2 cellular contexts compared by ENCODE assay signal in the genomic region with DNA sequence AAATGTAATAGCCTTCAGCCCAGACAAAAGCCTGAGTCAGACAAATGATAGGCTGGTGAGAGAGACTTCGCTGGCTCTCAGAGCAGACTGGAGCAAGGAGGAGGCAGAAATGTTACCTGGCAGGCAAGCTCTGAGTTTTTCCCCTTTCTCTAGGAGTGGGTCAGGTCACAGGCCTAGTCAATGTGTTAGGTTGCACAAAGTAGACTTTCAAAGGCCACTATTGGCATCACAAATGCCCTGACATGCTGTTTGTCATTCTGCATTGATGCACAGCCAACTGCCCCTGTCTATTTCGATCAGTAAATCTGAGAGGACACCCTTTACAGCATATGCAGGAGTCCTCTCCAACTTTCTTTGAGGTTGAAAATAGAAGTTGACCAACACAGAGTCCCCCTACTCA.
TF ChIP-seq lines count a peak whose summit lies in the region.

No MANE protein-coding gene starts in this region.

TF ChIP-seq in liver, 16 proteins besides CTCF, POLR2A, EP300 and RAD21:
- TF ChIP-seq EGR1 (IDR thresholded peaks at IDR 0.05; ENCODE audit: low read depth in 2 of 2) (no peak), NR2F2 (IDR thresholded peaks at IDR 0.05) (no peak), HNF4A (conservative IDR thresholded peaks at IDR 0.05) (peak; percentile 72 to 83), FOXA2 (IDR thresholded peaks at IDR 0.05) (peak; percentile 20), HNF4G (IDR thresholded peaks at IDR 0.05) (no peak), FOXA1 (IDR thresholded peaks at IDR 0.05) (no peak), RXRA (IDR thresholded peaks at IDR 0.05) (peak; percentile 50 to 89), YY1 (IDR thresholded peaks at IDR 0.05) (peak; percentile 57), JUND (IDR thresholded peaks at IDR 0.05) (peak in 1 of 2 donors; percentile 36), GABPA (IDR thresholded peaks at IDR 0.05 in 1 of 2, conservative IDR thresholded peaks at IDR 0.05 in 1 of 2) (no peak), TAF1 (conservative IDR thresholded peaks at IDR 0.05) (no peak), SP1 (IDR thresholded peaks at IDR 0.05) (peak; percentile 61)
- TF ChIP-seq, protein P1, sequence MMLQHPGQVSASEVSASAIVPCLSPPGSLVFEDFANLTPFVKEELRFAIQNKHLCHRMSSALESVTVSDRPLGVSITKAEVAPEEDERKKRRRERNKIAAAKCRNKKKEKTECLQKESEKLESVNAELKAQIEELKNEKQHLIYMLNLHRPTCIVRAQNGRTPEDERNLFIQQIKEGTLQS (IDR thresholded peaks at IDR 0.05), result no peak
- TF ChIP-seq, protein P2, sequence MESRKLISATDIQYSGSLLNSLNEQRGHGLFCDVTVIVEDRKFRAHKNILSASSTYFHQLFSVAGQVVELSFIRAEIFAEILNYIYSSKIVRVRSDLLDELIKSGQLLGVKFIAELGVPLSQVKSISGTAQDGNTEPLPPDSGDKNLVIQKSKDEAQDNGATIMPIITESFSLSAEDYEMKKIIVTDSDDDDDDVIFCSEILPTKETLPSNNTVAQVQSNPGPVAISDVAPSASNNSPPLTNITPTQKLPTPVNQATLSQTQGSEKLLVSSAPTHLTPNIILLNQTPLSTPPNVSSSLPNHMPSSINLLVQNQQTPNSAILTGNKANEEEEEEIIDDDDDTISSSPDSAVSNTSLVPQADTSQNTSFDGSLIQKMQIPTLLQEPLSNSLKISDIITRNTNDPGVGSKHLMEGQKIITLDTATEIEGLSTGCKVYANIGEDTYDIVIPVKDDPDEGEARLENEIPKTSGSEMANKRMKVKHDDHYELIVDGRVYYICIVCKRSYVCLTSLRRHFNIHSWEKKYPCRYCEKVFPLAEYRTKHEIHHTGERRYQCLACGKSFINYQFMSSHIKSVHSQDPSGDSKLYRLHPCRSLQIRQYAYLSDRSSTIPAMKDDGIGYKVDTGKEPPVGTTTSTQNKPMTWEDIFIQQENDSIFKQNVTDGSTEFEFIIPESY (IDR thresholded peaks at IDR 0.05), result peak; percentile 23
- TF ChIP-seq, protein P3, sequence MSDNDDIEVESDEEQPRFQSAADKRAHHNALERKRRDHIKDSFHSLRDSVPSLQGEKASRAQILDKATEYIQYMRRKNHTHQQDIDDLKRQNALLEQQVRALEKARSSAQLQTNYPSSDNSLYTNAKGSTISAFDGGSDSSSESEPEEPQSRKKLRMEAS (IDR thresholded peaks at IDR 0.05), result peak; percentile 43
- TF ChIP-seq, protein P4, sequence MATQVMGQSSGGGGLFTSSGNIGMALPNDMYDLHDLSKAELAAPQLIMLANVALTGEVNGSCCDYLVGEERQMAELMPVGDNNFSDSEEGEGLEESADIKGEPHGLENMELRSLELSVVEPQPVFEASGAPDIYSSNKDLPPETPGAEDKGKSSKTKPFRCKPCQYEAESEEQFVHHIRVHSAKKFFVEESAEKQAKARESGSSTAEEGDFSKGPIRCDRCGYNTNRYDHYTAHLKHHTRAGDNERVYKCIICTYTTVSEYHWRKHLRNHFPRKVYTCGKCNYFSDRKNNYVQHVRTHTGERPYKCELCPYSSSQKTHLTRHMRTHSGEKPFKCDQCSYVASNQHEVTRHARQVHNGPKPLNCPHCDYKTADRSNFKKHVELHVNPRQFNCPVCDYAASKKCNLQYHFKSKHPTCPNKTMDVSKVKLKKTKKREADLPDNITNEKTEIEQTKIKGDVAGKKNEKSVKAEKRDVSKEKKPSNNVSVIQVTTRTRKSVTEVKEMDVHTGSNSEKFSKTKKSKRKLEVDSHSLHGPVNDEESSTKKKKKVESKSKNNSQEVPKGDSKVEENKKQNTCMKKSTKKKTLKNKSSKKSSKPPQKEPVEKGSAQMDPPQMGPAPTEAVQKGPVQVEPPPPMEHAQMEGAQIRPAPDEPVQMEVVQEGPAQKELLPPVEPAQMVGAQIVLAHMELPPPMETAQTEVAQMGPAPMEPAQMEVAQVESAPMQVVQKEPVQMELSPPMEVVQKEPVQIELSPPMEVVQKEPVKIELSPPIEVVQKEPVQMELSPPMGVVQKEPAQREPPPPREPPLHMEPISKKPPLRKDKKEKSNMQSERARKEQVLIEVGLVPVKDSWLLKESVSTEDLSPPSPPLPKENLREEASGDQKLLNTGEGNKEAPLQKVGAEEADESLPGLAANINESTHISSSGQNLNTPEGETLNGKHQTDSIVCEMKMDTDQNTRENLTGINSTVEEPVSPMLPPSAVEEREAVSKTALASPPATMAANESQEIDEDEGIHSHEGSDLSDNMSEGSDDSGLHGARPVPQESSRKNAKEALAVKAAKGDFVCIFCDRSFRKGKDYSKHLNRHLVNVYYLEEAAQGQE (IDR thresholded peaks at IDR 0.05), result peak; percentile 43

TF ChIP-seq in HepG2, 621 proteins besides CTCF, POLR2A, EP300 and RAD21:
- TF ChIP-seq MEIS2 (CRISPR knock-in tag; IDR thresholded peaks at IDR 0.05), result no peak
- TF ChIP-seq, protein P5, sequence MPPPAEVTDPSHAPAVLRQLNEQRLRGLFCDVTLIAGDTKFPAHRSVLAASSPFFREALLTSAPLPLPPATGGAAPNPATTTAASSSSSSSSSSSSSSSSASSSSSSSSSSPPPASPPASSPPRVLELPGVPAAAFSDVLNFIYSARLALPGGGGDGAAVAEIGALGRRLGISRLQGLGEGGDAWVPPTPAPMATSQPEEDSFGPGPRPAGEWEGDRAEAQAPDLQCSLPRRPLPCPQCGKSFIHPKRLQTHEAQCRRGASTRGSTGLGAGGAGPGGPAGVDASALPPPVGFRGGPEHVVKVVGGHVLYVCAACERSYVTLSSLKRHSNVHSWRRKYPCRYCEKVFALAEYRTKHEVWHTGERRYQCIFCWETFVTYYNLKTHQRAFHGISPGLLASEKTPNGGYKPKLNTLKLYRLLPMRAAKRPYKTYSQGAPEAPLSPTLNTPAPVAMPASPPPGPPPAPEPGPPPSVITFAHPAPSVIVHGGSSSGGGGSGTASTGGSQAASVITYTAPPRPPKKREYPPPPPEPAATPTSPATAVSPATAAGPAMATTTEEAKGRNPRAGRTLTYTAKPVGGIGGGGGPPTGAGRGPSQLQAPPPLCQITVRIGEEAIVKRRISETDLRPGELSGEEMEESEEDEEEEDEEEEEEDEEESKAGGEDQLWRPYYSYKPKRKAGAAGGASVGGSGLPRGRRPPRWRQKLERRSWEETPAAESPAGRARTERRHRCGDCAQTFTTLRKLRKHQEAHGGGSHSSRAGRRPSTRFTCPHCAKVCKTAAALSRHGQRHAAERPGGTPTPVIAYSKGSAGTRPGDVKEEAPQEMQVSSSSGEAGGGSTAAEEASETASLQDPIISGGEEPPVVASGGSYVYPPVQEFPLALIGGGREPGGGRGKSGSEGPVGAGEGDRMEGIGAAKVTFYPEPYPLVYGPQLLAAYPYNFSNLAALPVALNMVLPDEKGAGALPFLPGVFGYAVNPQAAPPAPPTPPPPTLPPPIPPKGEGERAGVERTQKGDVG (CRISPR knock-in tag; IDR thresholded peaks at IDR 0.05; ENCODE audit: borderline replicate concordance), result no peak
- TF ChIP-seq SRSF1 (optimal IDR thresholded peaks at IDR 0.05; ENCODE audit: low read depth, low read length), result no peak
- no peak for TF ChIP-seq ZNF451 (CRISPR knock-in tag; IDR thresholded peaks at IDR 0.05)
- TF ChIP-seq, protein P6, sequence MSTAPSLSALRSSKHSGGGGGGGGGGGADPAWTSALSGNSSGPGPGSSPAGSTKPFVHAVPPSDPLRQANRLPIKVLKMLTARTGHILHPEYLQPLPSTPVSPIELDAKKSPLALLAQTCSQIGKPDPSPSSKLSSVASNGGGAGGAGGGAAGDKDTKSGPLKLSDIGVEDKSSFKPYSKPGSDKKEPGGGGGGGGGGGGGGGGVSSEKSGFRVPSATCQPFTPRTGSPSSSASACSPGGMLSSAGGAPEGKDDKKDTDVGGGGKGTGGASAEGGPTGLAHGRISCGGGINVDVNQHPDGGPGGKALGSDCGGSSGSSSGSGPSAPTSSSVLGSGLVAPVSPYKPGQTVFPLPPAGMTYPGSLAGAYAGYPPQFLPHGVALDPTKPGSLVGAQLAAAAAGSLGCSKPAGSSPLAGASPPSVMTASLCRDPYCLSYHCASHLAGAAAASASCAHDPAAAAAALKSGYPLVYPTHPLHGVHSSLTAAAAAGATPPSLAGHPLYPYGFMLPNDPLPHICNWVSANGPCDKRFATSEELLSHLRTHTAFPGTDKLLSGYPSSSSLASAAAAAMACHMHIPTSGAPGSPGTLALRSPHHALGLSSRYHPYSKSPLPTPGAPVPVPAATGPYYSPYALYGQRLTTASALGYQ (CRISPR knock-in tag; IDR thresholded peaks at IDR 0.05), result no peak
- no peak for TF ChIP-seq ZNF34 (CRISPR knock-in tag; IDR thresholded peaks at IDR 0.05; ENCODE audit: borderline replicate concordance)
- no peak for TF ChIP-seq ZMYM2 (CRISPR knock-in tag; IDR thresholded peaks at IDR 0.05)
- TF ChIP-seq, protein P7, sequence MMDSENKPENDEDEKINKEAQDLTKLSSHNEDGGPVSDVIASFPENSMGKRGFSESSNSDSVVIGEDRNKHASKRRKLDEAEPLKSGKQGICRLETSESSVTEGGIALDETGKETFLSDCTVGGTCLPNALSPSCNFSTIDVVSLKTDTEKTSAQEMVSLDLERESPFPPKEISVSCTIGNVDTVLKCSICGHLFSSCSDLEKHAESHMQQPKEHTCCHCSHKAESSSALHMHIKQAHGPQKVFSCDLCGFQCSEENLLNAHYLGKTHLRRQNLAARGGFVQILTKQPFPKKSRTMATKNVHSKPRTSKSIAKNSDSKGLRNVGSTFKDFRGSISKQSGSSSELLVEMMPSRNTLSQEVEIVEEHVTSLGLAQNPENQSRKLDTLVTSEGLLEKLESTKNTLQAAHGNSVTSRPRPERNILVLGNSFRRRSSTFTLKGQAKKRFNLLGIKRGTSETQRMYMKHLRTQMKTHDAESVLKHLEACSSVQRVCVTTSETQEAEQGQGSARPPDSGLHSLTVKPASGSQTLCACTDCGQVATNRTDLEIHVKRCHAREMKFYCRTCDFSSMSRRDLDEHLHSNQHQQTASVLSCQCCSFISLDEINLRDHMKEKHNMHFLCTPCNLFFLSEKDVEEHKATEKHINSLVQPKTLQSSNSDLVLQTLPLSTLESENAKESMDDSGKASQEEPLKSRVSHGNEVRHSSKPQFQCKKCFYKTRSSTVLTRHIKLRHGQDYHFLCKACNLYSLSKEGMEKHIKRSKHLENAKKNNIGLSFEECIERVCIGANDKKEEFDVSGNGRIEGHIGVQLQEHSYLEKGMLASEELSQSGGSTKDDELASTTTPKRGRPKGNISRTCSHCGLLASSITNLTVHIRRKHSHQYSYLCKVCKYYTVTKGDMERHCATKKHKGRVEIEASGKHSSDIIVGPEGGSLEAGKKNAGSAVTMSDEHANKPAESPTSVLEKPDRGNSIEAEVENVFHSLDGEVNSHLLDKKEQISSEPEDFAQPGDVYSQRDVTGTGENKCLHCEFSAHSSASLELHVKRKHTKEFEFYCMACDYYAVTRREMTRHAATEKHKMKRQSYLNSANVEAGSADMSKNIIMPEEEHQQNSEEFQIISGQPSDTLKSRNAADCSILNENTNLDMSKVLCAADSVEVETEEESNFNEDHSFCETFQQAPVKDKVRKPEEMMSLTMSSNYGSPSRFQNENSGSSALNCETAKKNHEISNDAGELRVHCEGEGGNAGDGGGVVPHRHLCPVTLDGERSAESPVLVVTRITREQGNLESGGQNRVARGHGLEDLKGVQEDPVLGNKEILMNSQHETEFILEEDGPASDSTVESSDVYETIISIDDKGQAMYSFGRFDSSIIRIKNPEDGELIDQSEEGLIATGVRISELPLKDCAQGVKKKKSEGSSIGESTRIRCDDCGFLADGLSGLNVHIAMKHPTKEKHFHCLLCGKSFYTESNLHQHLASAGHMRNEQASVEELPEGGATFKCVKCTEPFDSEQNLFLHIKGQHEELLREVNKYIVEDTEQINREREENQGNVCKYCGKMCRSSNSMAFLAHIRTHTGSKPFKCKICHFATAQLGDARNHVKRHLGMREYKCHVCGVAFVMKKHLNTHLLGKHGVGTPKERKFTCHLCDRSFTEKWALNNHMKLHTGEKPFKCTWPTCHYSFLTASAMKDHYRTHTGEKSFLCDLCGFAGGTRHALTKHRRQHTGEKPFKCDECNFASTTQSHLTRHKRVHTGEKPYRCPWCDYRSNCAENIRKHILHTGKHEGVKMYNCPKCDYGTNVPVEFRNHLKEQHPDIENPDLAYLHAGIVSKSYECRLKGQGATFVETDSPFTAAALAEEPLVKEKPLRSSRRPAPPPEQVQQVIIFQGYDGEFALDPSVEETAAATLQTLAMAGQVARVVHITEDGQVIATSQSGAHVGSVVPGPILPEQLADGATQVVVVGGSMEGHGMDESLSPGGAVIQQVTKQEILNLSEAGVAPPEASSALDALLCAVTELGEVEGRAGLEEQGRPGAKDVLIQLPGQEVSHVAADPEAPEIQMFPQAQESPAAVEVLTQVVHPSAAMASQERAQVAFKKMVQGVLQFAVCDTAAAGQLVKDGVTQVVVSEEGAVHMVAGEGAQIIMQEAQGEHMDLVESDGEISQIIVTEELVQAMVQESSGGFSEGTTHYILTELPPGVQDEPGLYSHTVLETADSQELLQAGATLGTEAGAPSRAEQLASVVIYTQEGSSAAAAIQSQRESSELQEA (CRISPR knock-in tag; IDR thresholded peaks at IDR 0.05; ENCODE audit: not compliant biosample characterization), result no peak
- TF ChIP-seq, protein P8, sequence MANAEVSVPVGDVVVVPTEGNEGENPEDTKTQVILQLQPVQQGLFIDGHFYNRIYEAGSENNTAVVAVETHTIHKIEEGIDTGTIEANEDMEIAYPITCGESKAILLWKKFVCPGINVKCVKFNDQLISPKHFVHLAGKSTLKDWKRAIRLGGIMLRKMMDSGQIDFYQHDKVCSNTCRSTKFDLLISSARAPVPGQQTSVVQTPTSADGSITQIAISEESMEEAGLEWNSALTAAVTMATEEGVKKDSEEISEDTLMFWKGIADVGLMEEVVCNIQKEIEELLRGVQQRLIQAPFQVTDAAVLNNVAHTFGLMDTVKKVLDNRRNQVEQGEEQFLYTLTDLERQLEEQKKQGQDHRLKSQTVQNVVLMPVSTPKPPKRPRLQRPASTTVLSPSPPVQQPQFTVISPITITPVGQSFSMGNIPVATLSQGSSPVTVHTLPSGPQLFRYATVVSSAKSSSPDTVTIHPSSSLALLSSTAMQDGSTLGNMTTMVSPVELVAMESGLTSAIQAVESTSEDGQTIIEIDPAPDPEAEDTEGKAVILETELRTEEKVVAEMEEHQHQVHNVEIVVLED (CRISPR knock-in tag; IDR thresholded peaks at IDR 0.05; ENCODE audit: borderline replicate concordance), result no peak
TF ChIP-seq in HepG2: peak in this region for 0.
